In the genomic region with DNA sequence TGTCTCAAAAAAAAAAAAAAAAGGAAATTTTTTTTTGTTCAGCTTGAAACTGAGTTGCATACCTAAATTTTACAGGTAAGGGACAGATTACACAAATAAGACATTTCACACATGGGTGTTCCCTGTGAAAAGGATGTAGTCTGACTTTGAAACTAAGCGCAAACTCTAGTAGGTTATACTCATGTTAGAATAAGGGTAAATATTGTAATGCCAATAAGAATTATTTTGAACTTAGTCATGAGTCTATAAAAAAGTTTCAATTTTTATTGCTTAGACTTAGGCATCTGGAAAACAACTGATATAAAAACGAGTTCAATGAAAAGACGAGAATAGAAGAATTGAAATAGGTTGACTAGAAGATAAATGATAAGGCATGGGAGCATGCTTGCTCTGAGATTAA, we compare ENCODE assay signal across 24 cellular contexts.
"Had no signal": no experiment of that assay in that cellular context is flagged by ENCODE, and none has a peak within 500 bp of the region (broad histone marks: within the 10 kb centered on the region; RNA-seq: fewer than 3 reads in every experiment).

No MANE protein-coding gene starts in this region.

- H3K9ac ChIP-seq: neural progenitor cell had no signal

- H3K27ac ChIP-seq: epithelial cell of prostate, esophagus squamous epithelium, gastrocnemius medialis, neural progenitor cell, spleen, uterus had no signal

- DNase-seq: activated CD4-positive, alpha-beta memory T cell treated with anti-CD3 and anti-CD28 coated beads, Interleukin-2, amount 10 ng/mL, durations not matched to agents 7 days and 5 days; activated CD4-positive, alpha-beta T cell treated with anti-CD3 and anti-CD28 coated beads, Interleukin-2, amount 10 ng/mL, durations not matched to agents 7 days and 5 days; activated CD4-positive, CD25-positive, alpha-beta regulatory T cell treated with anti-CD3 and anti-CD28 coated beads, Interleukin-2, amount 50 U/mL, for 72 hours; activated CD8-positive, alpha-beta memory T cell treated with anti-CD3 and anti-CD28 coated beads, Interleukin-2, amount 50 U/mL, for 48 hours; activated gamma-delta T cell; activated naive CD4-positive, alpha-beta T cell treated with anti-CD3 and anti-CD28 coated beads, Interleukin-2, amount 50 U/mL, for 16 hours; activated T-cell treated with anti-CD3 and anti-CD28 coated beads, Interleukin-2, amount 50 U/mL, for 24 hours; amygdala; effector CD8-positive, alpha-beta T cell; esophagus squamous epithelium; gastrocnemius medialis; glutamatergic neuron; hippocampal formation; left cardiac atrium; mammary epithelial cell; natural killer cell; occipital lobe; right cardiac atrium; spleen; stimulated activated naive CD4-positive, alpha-beta T cell; T-helper 17 cell; uterus had no signal

- ATAC-seq: gastrocnemius medialis, left cardiac atrium, natural killer cell, right cardiac atrium, T-helper 17 cell had no signal

- H3K27me3 ChIP-seq: esophagus squamous epithelium, gastrocnemius medialis, neural progenitor cell, spleen, uterus had no signal

- H3K9me3 ChIP-seq: esophagus squamous epithelium, gastrocnemius medialis, spleen, uterus had no signal

- H3K4me1 ChIP-seq: gastrocnemius medialis, neural progenitor cell, uterus had no signal

- H2AFZ ChIP-seq: neural progenitor cell had no signal

- H3K4me2 ChIP-seq: neural progenitor cell had no signal

- H3K4me3 ChIP-seq: esophagus squamous epithelium, gastrocnemius medialis, neural progenitor cell, spleen, uterus had no signal

- H3K36me3 ChIP-seq: esophagus squamous epithelium, gastrocnemius medialis, neural progenitor cell, spleen, uterus had no signal
